In genomic region chr4:104870495-104871228, GRCh38 we compare ENCODE assay signal across 1 cellular context.
A peak's percentile ranks its signal among the peaks of the same experiment; 100 is the strongest.
TF ChIP-seq lines count a peak whose summit lies in the region.

No MANE protein-coding gene starts in this region.

TF ChIP-seq in GM12878, 131 proteins besides CTCF, POLR2A, EP300 and RAD21 (continued from another document):
- no peak for TF ChIP-seq RAD51 (IDR thresholded peaks at IDR 0.05)
- TF ChIP-seq CUX1 (IDR thresholded peaks at IDR 0.05; ENCODE audit: insufficient replicate concordance, low read depth, low read length): no peak
- no peak for TF ChIP-seq NFYA (IDR thresholded peaks at IDR 0.05; ENCODE audit: borderline replicate concordance, low read depth, low read length)
- TF ChIP-seq ATF2 (IDR thresholded peaks at IDR 0.05; ENCODE audit: low read length): peak; percentile 31; the same call in 1 of the 2 replicates
- no peak for TF ChIP-seq HCFC1 (IDR thresholded peaks at IDR 0.05; ENCODE audit: low read length)
- no peak for TF ChIP-seq SREBF1 (IDR thresholded peaks at IDR 0.05; ENCODE audit: low read length)
- TF ChIP-seq KDM1A (IDR thresholded peaks at IDR 0.05; ENCODE audit: borderline replicate concordance): no peak
- TF ChIP-seq NFIC (IDR thresholded peaks at IDR 0.05; ENCODE audit: low read depth, low read length): peak; percentile 78
- TF ChIP-seq RUNX3 (IDR thresholded peaks at IDR 0.05; ENCODE audit: low read length): peak; percentile 23; the same call in 1 of the 2 replicates
- peak in 1 of 2 experiments; percentile 44; a peak in 1 of 4 replicates for TF ChIP-seq IKZF2 (IDR thresholded peaks at IDR 0.05)
- no peak for TF ChIP-seq CBFB (IDR thresholded peaks at IDR 0.05; ENCODE audit: low read depth)
TF ChIP-seq in GM12878: peak in this region for 10.
